34 cellular contexts compared by ENCODE assay signal in genomic region chr2:26449278-26450030, GRCh38. TPM values are rescaled to one million over a fixed set of nuclear protein-coding genes. Genes with fewer than 3 reads are reported as not detected.
"Had no signal": no experiment of that assay in that cellular context is flagged by ENCODE, and none has a peak within 500 bp of the region (broad histone marks: within the 10 kb centered on the region; RNA-seq: fewer than 3 reads in every experiment).

No MANE protein-coding gene starts in this region.

- ATAC-seq: activated CD8-positive, alpha-beta T cell treated with anti-CD3 and anti-CD28 coated beads for 36 hours; activated naive CD8-positive, alpha-beta T cell treated with anti-CD3 and anti-CD28 coated beads, Interleukin-2, amount 50 U/mL, for 24 hours; activated T-cell treated with anti-CD3 and anti-CD28 coated beads, Interleukin-2, amount 50 U/mL, for 4 hours had no signal

- H3K4me3 ChIP-seq: MG63 had no signal

- H3K27ac Mint-ChIP-seq: activated CD4-positive, alpha-beta T cell treated with anti-CD3 and anti-CD28 coated beads, Interleukin-2, amount 10 ng/mL, durations not matched to agents 24 days and 14 days; activated CD8-positive, alpha-beta T cell treated with anti-CD3 and anti-CD28 coated beads for 36 hours; activated naive CD4-positive, alpha-beta T cell treated with anti-CD3 and anti-CD28 coated beads for 36 hours; activated naive CD8-positive, alpha-beta T cell; activated naive CD8-positive, alpha-beta T cell treated with anti-CD3 and anti-CD28 coated beads, Interleukin-2, amount 50 U/mL, for 24 hours; activated T-helper 1 cell treated with anti-CD3 and anti-CD28 coated beads, Interleukin-12 subunit alpha, Interleukin-12 subunit beta, Interleukin-2, Interleukin-4 antibody, amounts not matched to agents 30 ng/mL and 10 ng/mL and 1 ng/mL, durations not matched to agents 14 hours and 24 hours and 36 hours; brain had no signal

- DNase-seq: activated CD4-positive, alpha-beta T cell treated with anti-CD3 and anti-CD28 coated beads, Interleukin-2, amount 10 ng/mL, durations not matched to agents 24 days and 14 days; activated CD4-positive, alpha-beta T cell treated with anti-CD3 and anti-CD28 coated beads, Interleukin-2, amount 50 U/mL, for 4 hours; activated CD4-positive, CD25-positive, alpha-beta regulatory T cell; activated CD8-positive, alpha-beta T cell treated with anti-CD3 and anti-CD28 coated beads for 36 hours; activated gamma-delta T cell treated with Interleukin-2 at 50 U/mL for 16 hours; activated naive CD4-positive, alpha-beta T cell treated with anti-CD3 and anti-CD28 coated beads for 36 hours; activated naive CD8-positive, alpha-beta T cell treated with anti-CD3 and anti-CD28 coated beads, Interleukin-2, amount 50 U/mL, for 24 hours; activated T-cell treated with anti-CD3 and anti-CD28 coated beads for 4 hours; activated T-cell treated with anti-CD3 and anti-CD28 coated beads, Interleukin-2, amount 50 U/mL, for 4 hours; anterior cingulate cortex; caudate nucleus; Kasumi-1; KG1; MG63; NCI-H1048; NCI-H1105 treated with DMSO at 0.1 percent for 48 hours; NCI-H1436; NCI-H1694; NCI-H1930; NCI-H2081 treated with DMSO at 0.1 percent for 48 hours; NCI-H510A; NCI-H526; NCI-H748 treated with DMSO at 0.1 percent for 48 hours; Right ventricle myocardium superior; SW 1271; T-helper 1 cell; T-helper 2 cell; T-helper 9 cell; WERI-Rb-1 had no signal

- H3K9me3 ChIP-seq: MG63 had no signal

- H3K9me3 Mint-ChIP-seq: activated CD4-positive, alpha-beta T cell treated with anti-CD3 and anti-CD28 coated beads, Interleukin-2, amount 10 ng/mL, durations not matched to agents 24 days and 14 days; activated CD8-positive, alpha-beta T cell treated with anti-CD3 and anti-CD28 coated beads for 36 hours; activated naive CD4-positive, alpha-beta T cell treated with anti-CD3 and anti-CD28 coated beads for 36 hours; activated naive CD8-positive, alpha-beta T cell treated with anti-CD3 and anti-CD28 coated beads, Interleukin-2, amount 50 U/mL, for 24 hours; activated T-cell treated with anti-CD3 and anti-CD28 coated beads, Interleukin-2, amount 50 U/mL, for 4 hours; activated T-helper 1 cell treated with anti-CD3 and anti-CD28 coated beads, Interleukin-12 subunit alpha, Interleukin-12 subunit beta, Interleukin-2, Interleukin-4 antibody, amounts not matched to agents 30 ng/mL and 10 ng/mL and 1 ng/mL, durations not matched to agents 14 hours and 24 hours and 36 hours had no signal

- H3K27me3 ChIP-seq: MG63 had no signal

- H3K36me3 Mint-ChIP-seq: activated naive CD8-positive, alpha-beta T cell; brain had no signal

- H3K36me3 ChIP-seq: MG63, WERI-Rb-1 had no signal

- H3K27ac ChIP-seq: WERI-Rb-1 had no signal

- H3K4me1 Mint-ChIP-seq: activated CD4-positive, alpha-beta T cell treated with anti-CD3 and anti-CD28 coated beads, Interleukin-2, amount 10 ng/mL, durations not matched to agents 24 days and 14 days; activated naive CD8-positive, alpha-beta T cell treated with anti-CD3 and anti-CD28 coated beads, Interleukin-2, amount 50 U/mL, for 24 hours; brain had no signal

- H3K27me3 Mint-ChIP-seq: activated CD8-positive, alpha-beta T cell treated with anti-CD3 and anti-CD28 coated beads for 36 hours; activated naive CD8-positive, alpha-beta T cell; activated naive CD8-positive, alpha-beta T cell treated with anti-CD3 and anti-CD28 coated beads, Interleukin-2, amount 50 U/mL, for 24 hours had no signal

- H3K4me3 Mint-ChIP-seq: activated CD4-positive, alpha-beta T cell treated with anti-CD3 and anti-CD28 coated beads, Interleukin-2, amount 10 ng/mL, durations not matched to agents 24 days and 14 days; activated CD8-positive, alpha-beta T cell treated with anti-CD3 and anti-CD28 coated beads for 36 hours; activated naive CD4-positive, alpha-beta T cell treated with anti-CD3 and anti-CD28 coated beads for 36 hours; activated naive CD8-positive, alpha-beta T cell; activated naive CD8-positive, alpha-beta T cell treated with anti-CD3 and anti-CD28 coated beads, Interleukin-2, amount 50 U/mL, for 24 hours; activated T-cell treated with anti-CD3 and anti-CD28 coated beads, Interleukin-2, amount 50 U/mL, for 4 hours; activated T-helper 1 cell treated with anti-CD3 and anti-CD28 coated beads, Interleukin-12 subunit alpha, Interleukin-12 subunit beta, Interleukin-2, Interleukin-4 antibody, amounts not matched to agents 30 ng/mL and 10 ng/mL and 1 ng/mL, durations not matched to agents 14 hours and 24 hours and 36 hours; brain had no signal

RNA-seq across cellular contexts. Expression of gene OTOF, which starts 28.5 kb away (rescaled TPM):
- total RNA-seq: bronchial epithelial cell, OCI-LY7, Right ventricle myocardium superior had no signal

RNA-seq across cellular contexts. Expression of gene DRC1, which starts 47.7 kb away (rescaled TPM):
- total RNA-seq: activated CD4-positive, alpha-beta T cell treated with anti-CD3 and anti-CD28 coated beads, Interleukin-2, amount 10 ng/mL, durations not matched to agents 24 days and 14 days; activated CD8-positive, alpha-beta T cell treated with anti-CD3 and anti-CD28 coated beads for 36 hours; activated naive CD4-positive, alpha-beta T cell treated with anti-CD3 and anti-CD28 coated beads for 36 hours; activated T-cell treated with anti-CD3 and anti-CD28 coated beads, Interleukin-2, amount 50 U/mL, for 4 hours; activated T-helper 1 cell treated with anti-CD3 and anti-CD28 coated beads, Interleukin-12 subunit alpha, Interleukin-12 subunit beta, Interleukin-2, Interleukin-4 antibody, amounts not matched to agents 30 ng/mL and 10 ng/mL and 1 ng/mL, durations not matched to agents 14 hours and 24 hours and 36 hours; bronchial epithelial cell; OCI-LY7; Right ventricle myocardium superior had no signal
